ENCODE assay signal across 26 cellular contexts in the genomic region with DNA sequence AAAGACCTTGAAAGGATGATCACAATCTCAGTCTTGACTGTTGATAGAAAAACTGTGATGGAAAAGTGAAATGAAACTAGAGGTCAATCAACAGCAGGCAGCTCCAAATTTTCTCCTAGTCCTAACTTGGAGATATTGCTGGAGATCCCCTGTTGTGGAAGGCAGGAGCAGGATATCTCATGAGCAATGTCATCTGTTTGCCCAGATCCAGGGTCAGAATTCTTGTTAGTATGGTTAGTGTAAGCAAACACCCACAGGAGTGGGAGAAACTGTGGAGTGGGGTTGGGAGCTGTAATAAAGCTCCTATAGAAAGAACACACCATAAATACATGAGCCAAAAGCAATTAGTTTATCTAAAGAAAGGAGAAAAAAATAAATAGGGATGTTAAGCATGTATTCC.
DNase-seq lines count a peak whose midpoint lies in the region; ATAC-seq and TF ChIP-seq lines count a peak whose summit lies in the region.
"Had no signal": no experiment of that assay in that cellular context is flagged by ENCODE, and none has a peak within 500 bp of the region (broad histone marks: within the 10 kb centered on the region; RNA-seq: fewer than 3 reads in every experiment).

No MANE protein-coding gene starts in this region.

- no peak overlapping the region for H3K18ac ChIP-seq in mesenchymal stem cell (ENCODE audit: low read depth in 1 of 2, low read length in 2 of 2)

- H2BK120ac ChIP-seq in mesenchymal stem cell (ENCODE audit: low read depth, low read length) = no peak overlapping the region

- no peak overlapping the region for H4K91ac ChIP-seq in mesenchymal stem cell (ENCODE audit: low read length)

- H2BK15ac ChIP-seq in mesenchymal stem cell (ENCODE audit: low read depth, poor library complexity, severe bottlenecking) = no peak overlapping the region

- no peak overlapping the region for H4K8ac ChIP-seq in mesenchymal stem cell (ENCODE audit: low read length)

- H3K4me1 ChIP-seq in HUES48 (ENCODE audit: control insufficient read depth, insufficient read depth, low read length) (peaks cover 51% of the 10 kb centered on the region), mesenchymal stem cell (ENCODE audit: control insufficient read depth, insufficient read depth, low read depth, low read length) (peaks cover 7% of the 10 kb centered on the region)
- H3K4me1 ChIP-seq: tibial nerve had no signal

- H3K27me3 Mint-ChIP-seq in chondrocyte (ENCODE audit: low read depth) = no peaks in the 10 kb centered on the region
- H3K27me3 Mint-ChIP-seq: activated CD4-positive, alpha-beta T cell treated with anti-CD3 and anti-CD28 coated beads for 36 hours; CD4-positive, alpha-beta memory T cell had no signal

- DNase-seq in DMS153 (lab: John Stamatoyannopoulos, UW) = peak; percentile 29
- DNase-seq in chondrocyte (ENCODE audit: low spot score) = no peak
- DNase-seq in mesenchymal stem cell = peak; percentile 31
- no peak for DNase-seq in GF-D8 (lab: John Stamatoyannopoulos, UW)
- DNase-seq in stimulated activated naive CD4-positive, alpha-beta T cell (lab: John Stamatoyannopoulos, UW) = no peak
- DNase-seq in substantia nigra (lab: John Stamatoyannopoulos, UW) = no peak
- DNase-seq: activated CD4-positive, alpha-beta T cell treated with anti-CD3 and anti-CD28 coated beads for 36 hours; activated CD8-positive, alpha-beta memory T cell treated with anti-CD3 and anti-CD28 coated beads for 24 hours; activated T-cell treated with anti-CD3 and anti-CD28 coated beads, Interleukin-2, amount 50 U/mL, for 4 hours; CD4-positive, alpha-beta memory T cell; DMS 273 treated with DMSO at 0.1 percent for 48 hours; effector memory CD8-positive, alpha-beta T cell; foreskin melanocyte; GM23248; hippocampal formation; left ventricle myocardium superior; NCI-H1417; NCI-H2107; NCI-H524; stomach had no signal

- no peak overlapping the region for H3K4me3 Mint-ChIP-seq in chondrocyte (ENCODE audit: unreplicated experiment)
- H3K4me3 Mint-ChIP-seq: activated CD4-positive, alpha-beta T cell treated with anti-CD3 and anti-CD28 coated beads for 36 hours; activated T-cell treated with anti-CD3 and anti-CD28 coated beads, Interleukin-2, amount 50 U/mL, for 4 hours; CD4-positive, alpha-beta memory T cell; effector memory CD8-positive, alpha-beta T cell; neural crest cell had no signal

- peaks cover 47% of the 10 kb centered on the region for H3K4me1 Mint-ChIP-seq in chondrocyte (ENCODE audit: low read depth)
- H3K4me1 Mint-ChIP-seq: activated CD4-positive, alpha-beta T cell treated with anti-CD3 and anti-CD28 coated beads for 36 hours; CD4-positive, alpha-beta memory T cell had no signal

- no peaks in the 10 kb centered on the region for H3K9me3 Mint-ChIP-seq in chondrocyte (ENCODE audit: low read depth)

- no peak overlapping the region for H2BK12ac ChIP-seq in mesenchymal stem cell (ENCODE audit: low read length in 2 of 2)

- H3K27ac Mint-ChIP-seq in chondrocyte (ENCODE audit: unreplicated experiment) = peak overlapping the region; percentile 33
- H3K27ac Mint-ChIP-seq: activated CD4-positive, alpha-beta T cell treated with anti-CD3 and anti-CD28 coated beads for 36 hours; CD4-positive, alpha-beta memory T cell; effector memory CD8-positive, alpha-beta T cell had no signal

- H3K14ac ChIP-seq in mesenchymal stem cell (ENCODE audit: low read length in 2 of 2) = no peak overlapping the region

- H2BK5ac ChIP-seq in mesenchymal stem cell (ENCODE audit: low read depth, low read length, poor library complexity, severe bottlenecking) = no peak overlapping the region

- H3K36me3 ChIP-seq in HUES48 (ENCODE audit: control insufficient read depth, insufficient read depth, low read length) (no peaks in the 10 kb centered on the region), mesenchymal stem cell (ENCODE audit: control insufficient read depth in 1 of 2, insufficient read depth in 2 of 2, low read depth in 1 of 2, low read length in 2 of 2) (no peaks in the 10 kb centered on the region)
- H3K36me3 ChIP-seq: stomach, tibial nerve had no signal

- no peak overlapping the region for H3K4me2 ChIP-seq in mesenchymal stem cell (ENCODE audit: low read length, poor library complexity, severe bottlenecking)

- H3K9ac ChIP-seq in HUES48 (ENCODE audit: low read depth, low read length) = no peak overlapping the region
- no peak overlapping the region for H3K9ac ChIP-seq in mesenchymal stem cell (ENCODE audit: low read length)
- H3K9ac ChIP-seq: GM23248 had no signal

- no peak for TF ChIP-seq CTCF in chondrocyte (IDR thresholded peaks at IDR 0.05)

- peak overlapping the region; percentile 51 for H2AK5ac ChIP-seq in mesenchymal stem cell (ENCODE audit: low read length, severe bottlenecking)

- H3K4ac ChIP-seq in mesenchymal stem cell (ENCODE audit: low read depth in 1 of 2, low read length in 2 of 2) = no peak overlapping the region

- H2AFZ ChIP-seq in mesenchymal stem cell (ENCODE audit: low read depth, low read length) = no peak overlapping the region
- H2AFZ ChIP-seq: GM23248 had no signal

- H3K27me3 ChIP-seq in HUES48 (ENCODE audit: control insufficient read depth, insufficient read depth, low read length) = no peaks in the 10 kb centered on the region
- H3K27me3 ChIP-seq in mesenchymal stem cell (ENCODE audit: control insufficient read depth in 1 of 2, insufficient read depth in 1 of 2, low read length in 2 of 2) = no peaks in the 10 kb centered on the region
- H3K27me3 ChIP-seq: stomach, tibial nerve had no signal

- no peaks in the 10 kb centered on the region; the same call in none of the 2 replicates for H3K9me3 ChIP-seq in HUES48 (ENCODE audit: control insufficient read depth, insufficient read depth, low read length)
- peaks cover 10% of the 10 kb centered on the region for H3K9me3 ChIP-seq in mesenchymal stem cell (ENCODE audit: control insufficient read depth, low read length)

- H3K27ac ChIP-seq in HUES48 (ENCODE audit: low read depth, low read length) (peak overlapping the region; percentile 75), mesenchymal stem cell (ENCODE audit: low read length, poor library complexity, severe bottlenecking) (no peak overlapping the region), substantia nigra (ENCODE audit: low read depth, low read length, poor library complexity, severe bottlenecking) (no peak overlapping the region)
- H3K27ac ChIP-seq: coronary artery, GM23248, stomach, tibial nerve had no signal

- no peak for ATAC-seq in HG02610 (IDR thresholded peaks at IDR 0.05; ENCODE audit: unreplicated experiment)
- ATAC-seq: activated CD4-positive, alpha-beta T cell treated with anti-CD3 and anti-CD28 coated beads for 36 hours; activated T-cell treated with anti-CD3 and anti-CD28 coated beads, Interleukin-2, amount 50 U/mL, for 4 hours; effector memory CD8-positive, alpha-beta T cell; esophagus mucosa had no signal

- H3K36me3 Mint-ChIP-seq in chondrocyte (ENCODE audit: low read depth) = no peaks in the 10 kb centered on the region
- H3K36me3 Mint-ChIP-seq: CD4-positive, alpha-beta memory T cell had no signal

- no peak overlapping the region for H3K4me3 ChIP-seq in HUES48 (ENCODE audit: low read depth, low read length)
- no peak overlapping the region for H3K4me3 ChIP-seq in mesenchymal stem cell (ENCODE audit: insufficient read depth in 1 of 2, low read depth in 1 of 2, low read length in 2 of 2)
- H3K4me3 ChIP-seq: coronary artery, GM23248, stomach, tibial nerve had no signal

- no peak overlapping the region for H3K23ac ChIP-seq in mesenchymal stem cell (ENCODE audit: low read length in 2 of 2)

- H3K79me1 ChIP-seq in mesenchymal stem cell (replicated peaks; ENCODE audit: low read length, poor library complexity, severe bottlenecking) = no peaks in the 10 kb centered on the region

Comparison
In these comparisons a context has a peak if more than half of its experiments do, and no peak if none do; other contexts are left out.
1. DNase-seq: peak in DMS153 (single experiment) and mesenchymal stem cell (single experiment); none in chondrocyte (single experiment), GF-D8 (single experiment), stimulated activated naive CD4-positive, alpha-beta T cell (0 of 6) and substantia nigra (0 of 49).